Comparison of ENCODE assay signal across 9 cellular contexts in genomic region chr5:176538505-176538806, GRCh38. TPM values are rescaled to one million over a fixed set of nuclear protein-coding genes. Genes with fewer than 3 reads are reported as not detected.
DNase-seq lines count a peak whose midpoint lies in the region; ATAC-seq and TF ChIP-seq lines count a peak whose summit lies in the region.
"Had no signal": no experiment of that assay in that cellular context is flagged by ENCODE, and none has a peak within 500 bp of the region (broad histone marks: within the 10 kb centered on the region; RNA-seq: fewer than 3 reads in every experiment).

No MANE protein-coding gene starts in this region.

- intact Hi-C loops in activated CD4-positive, alpha-beta T cell treated with anti-CD3 and anti-CD28 coated beads for 36 hours (cut with DNase I, micrococcal nuclease): loop anchor here in 1 of 2 experiments (1.0 to 5.0 kb wide), 5 partner anchors 301 to 1021 kb away; partner anchors contain the start of genes LMAN2, NSD1 and SIMC1
- intact Hi-C loops in activated B cell treated with CpG ODN at 0.5 μM for 24 hours (cut with micrococcal nuclease): loop anchor here (5.0 to 10.0 kb wide), 4 partner anchors 94 to 1576 kb away; partner anchors contain the start of genes EIF4E1B, N4BP3, NSD1 and PRELID1

- H3K4me3 Mint-ChIP-seq in activated CD4-positive, alpha-beta T cell treated with anti-CD3 and anti-CD28 coated beads for 36 hours: peak overlapping the region; percentile 97
- H3K4me3 Mint-ChIP-seq in activated B cell treated with CpG ODN at 0.5 μM for 24 hours: peak overlapping the region; percentile 97

- H3K36me3 Mint-ChIP-seq in activated CD4-positive, alpha-beta T cell treated with anti-CD3 and anti-CD28 coated beads for 36 hours (ENCODE audit: low read depth): peaks cover 12% of the 10 kb centered on the region
- H3K36me3 Mint-ChIP-seq in activated B cell treated with CpG ODN at 0.5 μM for 24 hours (ENCODE audit: low read depth): peaks cover 15% of the 10 kb centered on the region

- H3K36me3 ChIP-seq in stomach smooth muscle (ENCODE audit: control insufficient read depth in 2 of 2, insufficient read depth in 2 of 2, low read length in 2 of 2): no peaks in the 10 kb centered on the region

- H3K9ac ChIP-seq in stomach smooth muscle (ENCODE audit: low read length in 2 of 2): peak overlapping the region in 1 of 2 donors; percentile 67

- H3K27ac Mint-ChIP-seq in activated CD4-positive, alpha-beta T cell treated with anti-CD3 and anti-CD28 coated beads for 36 hours: peak overlapping the region; percentile 97
- peak overlapping the region; percentile 95 for H3K27ac Mint-ChIP-seq in activated B cell treated with CpG ODN at 0.5 μM for 24 hours

- H3K9me3 ChIP-seq in iPS-18c (ENCODE audit: control insufficient read depth, insufficient read depth, low read length) (peaks cover 2% of the 10 kb centered on the region), stomach smooth muscle (ENCODE audit: control insufficient read depth in 2 of 2, low read length in 2 of 2) (no peaks in the 10 kb centered on the region)

- POLR2A ChIA-PET in activated CD4-positive, alpha-beta T cell treated with anti-CD3 and anti-CD28 coated beads for 36 hours (lab: Charles Lee): no interaction called here
- POLR2A ChIA-PET in activated B cell treated with CpG ODN at 0.5 μM for 24 hours (lab: Charles Lee): interaction anchor here (1.0 to 4.2 kb wide), 10 partner anchors 9 to 150 kb away, joined by 4 to 53 read pairs (median 12); partner anchors contain the start of genes CLTB, FAF2, HIGD2A and NOP16

- H3K27ac ChIP-seq in stomach smooth muscle (ENCODE audit: low read length): peak overlapping the region; percentile 99

- H3K4me1 Mint-ChIP-seq in activated CD4-positive, alpha-beta T cell treated with anti-CD3 and anti-CD28 coated beads for 36 hours: peaks cover 60% of the 10 kb centered on the region
- H3K4me1 Mint-ChIP-seq in activated B cell treated with CpG ODN at 0.5 μM for 24 hours: peaks cover 67% of the 10 kb centered on the region

- TF ChIP-seq CTCF in activated B cell treated with CpG ODN at 0.5 μM for 24 hours (IDR thresholded peaks at IDR 0.05): no peak

- H3K4me1 ChIP-seq in stomach smooth muscle (ENCODE audit: control insufficient read depth, insufficient read depth, low read length): peaks cover 50% of the 10 kb centered on the region

- ATAC-seq in activated CD4-positive, alpha-beta T cell treated with anti-CD3 and anti-CD28 coated beads for 36 hours: no peak
- ATAC-seq in activated B cell treated with CpG ODN at 0.5 μM for 24 hours (ENCODE audit: low read depth) (no peak), HG02763 (IDR thresholded peaks at IDR 0.05; ENCODE audit: unreplicated experiment) (no peak), GM19397 (IDR thresholded peaks at IDR 0.05; ENCODE audit: unreplicated experiment) (no peak), HG03469 (IDR thresholded peaks at IDR 0.05; ENCODE audit: unreplicated experiment) (no peak)

- H3K4me3 ChIP-seq in iPS-18c (ENCODE audit: insufficient read depth, low read depth, low read length): peak overlapping the region; percentile 49; the same call in 1 of the 2 replicates
- H3K4me3 ChIP-seq in stomach smooth muscle (ENCODE audit: low read length in 2 of 2): peak overlapping the region in 1 of 2 donors; percentile 98

- no peaks in the 10 kb centered on the region for H3K27me3 Mint-ChIP-seq in activated CD4-positive, alpha-beta T cell treated with anti-CD3 and anti-CD28 coated beads for 36 hours
- H3K27me3 Mint-ChIP-seq in activated B cell treated with CpG ODN at 0.5 μM for 24 hours: no peaks in the 10 kb centered on the region

- no peaks in the 10 kb centered on the region for H3K27me3 ChIP-seq in stomach smooth muscle (ENCODE audit: control insufficient read depth in 1 of 2, insufficient read depth in 2 of 2, low read length in 2 of 2)

- DNase-seq in activated CD4-positive, alpha-beta T cell treated with anti-CD3 and anti-CD28 coated beads for 36 hours: no peak
- no peak for DNase-seq in activated CD4-positive, alpha-beta T cell treated with anti-CD3 and anti-CD28 coated beads for 48 hours
- no peak for DNase-seq in activated B cell treated with CpG ODN at 0.5 μM for 24 hours

- H3K9me3 Mint-ChIP-seq in activated CD4-positive, alpha-beta T cell treated with anti-CD3 and anti-CD28 coated beads for 36 hours (ENCODE audit: low read depth): no peaks in the 10 kb centered on the region
- no peaks in the 10 kb centered on the region for H3K9me3 Mint-ChIP-seq in activated B cell treated with CpG ODN at 0.5 μM for 24 hours

- CTCF ChIA-PET in activated CD4-positive, alpha-beta T cell treated with anti-CD3 and anti-CD28 coated beads for 36 hours (lab: Charles Lee): interaction anchor here (0.9 to 1.1 kb wide), 3 partner anchors 12 to 122 kb away, joined by 3 to 8 read pairs (median 5); partner anchors contain the start of genes CLTB and FAF2
- CTCF ChIA-PET in activated B cell treated with CpG ODN at 0.5 μM for 24 hours (lab: Charles Lee): interaction anchor here (1.5 to 1.6 kb wide), 3 partner anchors 90 to 123 kb away, joined by 4 to 5 read pairs (median 5); partner anchors contain the start of genes CLTB and FAF2

RNA-seq across cellular contexts. Expression of gene RNF44, which starts 1.3 kb away (rescaled TPM):
- 10 to 100 TPM; 61.6 to 62.9 TPM for total RNA-seq in activated CD4-positive, alpha-beta T cell treated with anti-CD3 and anti-CD28 coated beads for 36 hours
- 78.6 and 96.5 TPM in 2 replicates for total RNA-seq in activated B cell treated with CpG ODN at 0.5 μM for 24 hours

RNA-seq across cellular contexts. Expression of gene CDHR2, which starts 10.7 kb away (rescaled TPM):
- total RNA-seq in activated CD4-positive, alpha-beta T cell treated with anti-CD3 and anti-CD28 coated beads for 36 hours: under 1 TPM; 0.37 to 0.61 TPM
- 0.31 and 0.42 TPM in 2 replicates for total RNA-seq in activated B cell treated with CpG ODN at 0.5 μM for 24 hours
- total RNA-seq: ureter had no signal
